Comparison of ENCODE assay signal across 14 cellular contexts in the genomic region with DNA sequence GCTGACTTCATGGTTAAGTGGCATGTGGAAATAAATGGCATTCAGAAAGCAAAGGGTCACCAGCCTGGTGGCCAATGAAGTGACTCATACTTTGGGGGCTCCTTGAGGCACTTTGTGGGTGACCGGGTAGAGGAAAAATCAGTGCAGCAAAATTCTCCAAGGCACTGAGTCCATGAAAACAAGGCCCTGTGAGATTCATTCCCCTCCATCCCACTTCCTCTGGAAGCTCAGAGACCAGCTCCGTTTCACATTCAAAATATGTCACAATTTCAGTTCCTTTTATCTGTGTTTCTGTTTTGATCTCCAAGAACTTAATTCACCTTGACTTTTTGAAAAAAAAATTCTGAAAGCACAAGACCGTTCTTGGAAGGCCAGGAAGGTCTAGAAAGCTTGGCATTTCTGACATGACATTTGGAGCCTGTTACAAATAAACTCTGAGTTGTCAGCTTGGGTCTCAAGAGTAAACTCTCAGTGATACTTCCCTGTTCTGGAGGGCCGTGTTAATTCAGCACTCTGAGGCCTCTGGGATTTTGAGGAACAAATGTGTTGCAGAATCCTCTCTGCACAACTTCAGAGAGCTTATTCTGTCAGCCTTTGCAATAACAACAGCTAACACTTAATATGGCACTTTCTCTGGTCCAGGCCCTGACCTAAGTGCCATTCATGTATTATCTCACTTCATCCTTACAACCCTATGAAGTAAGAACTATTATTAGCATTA. TPM values are rescaled to one million over a fixed set of nuclear protein-coding genes. Genes with fewer than 3 reads are reported as not detected.
DNase-seq lines count a peak whose midpoint lies in the region; ATAC-seq, FAIRE-seq and TF ChIP-seq lines count a peak whose summit lies in the region.
"Had no signal": no experiment of that assay in that cellular context is flagged by ENCODE, and none has a peak within 500 bp of the region (broad histone marks: within the 10 kb centered on the region; RNA-seq: fewer than 3 reads in every experiment).

No MANE protein-coding gene starts in this region.

- in situ Hi-C loops in GM12878 (cut with MboI): no loop called here

- TF ChIP-seq EP300 in GM12878 (IDR thresholded peaks at IDR 0.05; ENCODE audit: borderline replicate concordance in 1 of 2, control insufficient read depth in 1 of 2, low read depth in 2 of 2, low read length in 2 of 2): 0 out of 4 replicates have a peak, but pooled peaks of 1 of the 2 experiments have one; percentile 38

- POLR2A ChIA-PET in GM12878 (lab: Charles Lee): no interaction called here

- H3K79me2 ChIP-seq in GM12878 (ENCODE audit: control insufficient read depth, insufficient read depth, low read length): no peaks in the 10 kb centered on the region

- FAIRE-seq in GM12892 (lab: Jason Lieb, UNC): peak; percentile 72
- FAIRE-seq in GM12878 (lab: Jason Lieb, UNC): no peak

- no peak for DNase-seq in GM12892 (ENCODE audit: insufficient read length)
- peak; percentile 27 for DNase-seq in GM12878 (ENCODE audit: low read depth, low spot score)
- DNase-seq in pons (ENCODE audit: low spot score): peak; percentile 77
- no peak for DNase-seq in NCI-H226
- DNase-seq: brain microvascular endothelial cell, Calu3, midbrain, NCI-H1436 had no signal

- no TSS peak for BruUV-seq in GM12878 (replicated peaks; lab: Mats Ljungman, UMichigan)

- peaks cover 11% of the 10 kb centered on the region for H3K4me1 ChIP-seq in GM12878 (ENCODE audit: control insufficient read depth, insufficient read depth, low read length)

- intact Hi-C loops in GM12878 (cut with micrococcal nuclease; ENCODE audit: unreplicated experiment): no loop called here

- no peak overlapping the region; the same call in 1 of the 2 replicates for H3K27ac ChIP-seq in GM12878 (ENCODE audit: control insufficient read depth, insufficient read depth)
- H3K27ac ChIP-seq: brain microvascular endothelial cell, SK-N-MC had no signal

- TF ChIP-seq POLR2A in GM12892 (IDR thresholded peaks at IDR 0.05; ENCODE audit: low read depth, low read length) (no peak), GM12878 (IDR thresholded peaks at IDR 0.05; ENCODE audit: low read depth, low read length) (no peak)

- no peak overlapping the region for H2AFZ ChIP-seq in GM12878 (ENCODE audit: control insufficient read depth, low read depth, low read length)

- no peaks in the 10 kb centered on the region; the same call in none of the 3 replicates for H3K9me3 ChIP-seq in GM12878 (replicated peaks; ENCODE audit: control insufficient read depth, insufficient read depth, low read length)

- no peak for TF ChIP-seq CTCF in GM12878 (IDR thresholded peaks at IDR 0.05 in 2 of 3, conservative IDR thresholded peaks at IDR 0.05 in 1 of 3; ENCODE audit: control insufficient read depth in 2 of 3, extremely low read depth in 1 of 3, insufficient read depth in 1 of 3, low read depth in 3 of 3, low read length in 3 of 3)

- H3K27me3 ChIP-seq in GM12878 (replicated peaks in 1 of 2; ENCODE audit: control insufficient read depth in 2 of 2, insufficient read depth in 2 of 2, low read length in 1 of 2): no peaks in the 10 kb centered on the region
- H3K27me3 ChIP-seq: brain microvascular endothelial cell, tibial nerve had no signal

- peak overlapping the region; percentile 30; the same call in 1 of the 2 replicates for H3K4me3 ChIP-seq in GM12878
- H3K4me3 ChIP-seq: SK-N-MC, tibial nerve had no signal

- SMC1A ChIA-PET in GM12878 (lab: Charles Lee; ENCODE audit: uncharacterized antibody, unreplicated experiment): no interaction called here

- WGBS in GM12878 (ENCODE audit: insufficient coverage, insufficient replicate concordance, low lambda C conversion rate, missing lambda C conversion rate): 2% methylated on average over 4 of the region's 4 CpGs

- H3K36me3 ChIP-seq in GM12878 (ENCODE audit: control insufficient read depth in 2 of 2, insufficient read depth in 2 of 2, low read length in 1 of 2): no peaks in the 10 kb centered on the region
- H3K36me3 ChIP-seq: brain microvascular endothelial cell, tibial nerve had no signal

- RAD21 ChIA-PET in GM12878 (lab: Charles Lee; ENCODE audit: unreplicated experiment): no interaction called here

- H3K4me2 ChIP-seq in GM12878 (ENCODE audit: control insufficient read depth, insufficient read depth): peak overlapping the region; percentile 30; the same call in 1 of the 2 replicates

- H4K20me1 ChIP-seq in GM12878 (ENCODE audit: control insufficient read depth, insufficient read depth): no peaks in the 10 kb centered on the region

- CTCF ChIA-PET in GM12878 (lab: Yijun Ruan, JAX): interaction anchor here (1.1 to 1.4 kb wide), 2 partner anchors 12 to 108 kb away, joined by 3 read pairs; no protein-coding TSS in a partner anchor

- no peak for TF ChIP-seq RAD21 in GM12878 (IDR thresholded peaks at IDR 0.05; ENCODE audit: insufficient read depth, low read depth, low read length)

- H3K9ac ChIP-seq in GM12878 (ENCODE audit: control insufficient read depth, insufficient read depth, low read length): no peak overlapping the region

- ATAC-seq in HG03039 (IDR thresholded peaks at IDR 0.05; ENCODE audit: unreplicated experiment) (peak; percentile 48), GM12878 (peak; percentile 55), GM19467 (IDR thresholded peaks at IDR 0.05; ENCODE audit: unreplicated experiment) (no peak), GM19397 (IDR thresholded peaks at IDR 0.05; ENCODE audit: unreplicated experiment) (no peak), HG03439 (IDR thresholded peaks at IDR 0.05; ENCODE audit: unreplicated experiment) (no peak)

TF ChIP-seq in GM12878, 131 proteins besides CTCF, POLR2A, EP300 and RAD21 (continues in another document):
- peak; percentile 74 for TF ChIP-seq EED (IDR thresholded peaks at IDR 0.05; ENCODE audit: low read depth)
- no peak for TF ChIP-seq SMAD5 (IDR thresholded peaks at IDR 0.05; ENCODE audit: low read depth)
- TF ChIP-seq PML (IDR thresholded peaks at IDR 0.05; ENCODE audit: low read length): no peak
- TF ChIP-seq DPF2 (IDR thresholded peaks at IDR 0.05): peak; percentile 73
- TF ChIP-seq MEF2A (IDR thresholded peaks at IDR 0.05; ENCODE audit: insufficient read depth, low read depth, low read length): no peak
- no peak for TF ChIP-seq ZBTB33 (IDR thresholded peaks at IDR 0.05)
- peak; percentile 77 to 78 for TF ChIP-seq IKZF2 (IDR thresholded peaks at IDR 0.05)
- TF ChIP-seq RELA (IDR thresholded peaks at IDR 0.05; ENCODE audit: borderline replicate concordance, partially characterized antibody): no peak
- peak; percentile 68 for TF ChIP-seq BCL11A (IDR thresholded peaks at IDR 0.05; ENCODE audit: low read depth, low read length)
- TF ChIP-seq BACH1 (IDR thresholded peaks at IDR 0.05; ENCODE audit: borderline replicate concordance): no peak
- no peak for TF ChIP-seq CREB1 (IDR thresholded peaks at IDR 0.05; ENCODE audit: low read depth)
- no peak for TF ChIP-seq NBN (IDR thresholded peaks at IDR 0.05)
- TF ChIP-seq IKZF1 (conservative IDR thresholded peaks at IDR 0.05): peak; percentile 81
- TF ChIP-seq, protein P1, sequence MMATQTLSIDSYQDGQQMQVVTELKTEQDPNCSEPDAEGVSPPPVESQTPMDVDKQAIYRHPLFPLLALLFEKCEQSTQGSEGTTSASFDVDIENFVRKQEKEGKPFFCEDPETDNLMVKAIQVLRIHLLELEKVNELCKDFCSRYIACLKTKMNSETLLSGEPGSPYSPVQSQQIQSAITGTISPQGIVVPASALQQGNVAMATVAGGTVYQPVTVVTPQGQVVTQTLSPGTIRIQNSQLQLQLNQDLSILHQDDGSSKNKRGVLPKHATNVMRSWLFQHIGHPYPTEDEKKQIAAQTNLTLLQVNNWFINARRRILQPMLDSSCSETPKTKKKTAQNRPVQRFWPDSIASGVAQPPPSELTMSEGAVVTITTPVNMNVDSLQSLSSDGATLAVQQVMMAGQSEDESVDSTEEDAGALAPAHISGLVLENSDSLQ (IDR thresholded peaks at IDR 0.05): no peak
- no peak for TF ChIP-seq SIN3A (IDR thresholded peaks at IDR 0.05; ENCODE audit: low read depth, low read length)
- TF ChIP-seq HDAC2 (IDR thresholded peaks at IDR 0.05): no peak
- no peak for TF ChIP-seq EZH2 (IDR thresholded peaks at IDR 0.05; ENCODE audit: borderline replicate concordance, control insufficient read depth, low read depth, low read length)

RNA-seq across cellular contexts. Expression of gene CYSLTR2, which starts 6.8 kb away (rescaled TPM):
- polyA plus RNA-seq in GM12892 (2012; ENCODE audit: missing spikeins): not detected
- total RNA-seq in GM12878 (2013; cell fraction: nucleolus; rRNA removed): not detected in 2 replicates
- total RNA-seq in GM12878 (2014; rRNA removed): under 0.01 TPM in 1 of 2 replicates, not detected in the other
- total RNA-seq in GM12878 (2014; rRNA removed; fragmentation: Illumina TruSeq; extraction: Trizol): 0.04 TPM in 1 of 2 replicates, not detected in the other
- 0.08 TPM in 1 of 2 replicates, not detected in the other for total RNA-seq in GM12878 (2021)
- polyA plus RNA-seq in GM12878 (2011; ENCODE audit: low read depth): 0.12 TPM
- polyA plus RNA-seq in GM12878 (2011; rRNA removed): 0.03 TPM in 1 of 2 replicates, not detected in the other
- 0.03 and 0.07 TPM in 2 replicates for polyA plus RNA-seq in GM12878 (2011; cell fraction: cytosol; rRNA removed)
- polyA plus RNA-seq in GM12878 (2011; cell fraction: nucleus; rRNA removed): 0.03 and 0.04 TPM in 2 replicates
- polyA plus RNA-seq in GM12878 (2012): 0.10 TPM in 1 of 2 replicates, not detected in the other
- 0.03 TPM in 1 of 2 replicates, not detected in the other for polyA plus RNA-seq in GM12878 (2014; fragmentation: Illumina TruSeq; extraction: Trizol)
- polyA plus RNA-seq in GM12878 (2014; fragmentation: Nextera tagmentation; extraction: Ambion mirVana): under 1 TPM in 1 of 2 experiments, not detected in 1; 0.02 TPM
- 0.03 TPM in 1 of 2 replicates, not detected in the other for polyA plus RNA-seq in GM12878 (2014; rRNA removed)
- not detected for polyA plus RNA-seq in GM12878 (2016; fragmentation: Nextera tagmentation; extraction: Ambion mirVana)
- 0.07 TPM in 1 of 2 replicates, not detected in the other for polyA minus RNA-seq in GM12878 (2011; rRNA and poly(A)+ RNA removed)
- polyA minus RNA-seq in GM12878 (2011; cell fraction: cytosol; rRNA and poly(A)+ RNA removed): not detected in 2 replicates
- not detected in 2 replicates for polyA minus RNA-seq in GM12878 (2011; cell fraction: nucleus; rRNA and poly(A)+ RNA removed)
- total RNA-seq: Calu3 had no signal

Comparison
In these comparisons a context has a peak if more than half of its experiments do, and no peak if none do; other contexts are left out.
1. DNase-seq: peak in GM12878 (single experiment) and pons (single experiment); none in GM12892 (single experiment) and NCI-H226 (single experiment).
2. ATAC-seq: peak in HG03039 (single experiment) and GM12878 (single experiment); none in GM19467 (single experiment), GM19397 (single experiment) and HG03439 (single experiment).